8 cellular contexts compared by ENCODE assay signal in genomic region chr3:97793415-97794019, GRCh38. TPM values are rescaled to one million over a fixed set of nuclear protein-coding genes. Genes with fewer than 3 reads are reported as not detected.
A peak's percentile ranks its signal among the peaks of the same experiment; 100 is the strongest.
DNase-seq lines count a peak whose midpoint lies in the region; ATAC-seq and TF ChIP-seq lines count a peak whose summit lies in the region.

No MANE protein-coding gene starts in this region.

- no peaks in the 10 kb centered on the region for H3K36me3 ChIP-seq in WERI-Rb-1

- H3K27ac Mint-ChIP-seq in activated CD4-positive, alpha-beta memory T cell treated with anti-CD3 and anti-CD28 coated beads, Interleukin-2, amount 10 ng/mL, durations not matched to agents 7 days and 5 days, result no peak overlapping the region

- H3K36me3 Mint-ChIP-seq in activated CD4-positive, alpha-beta memory T cell treated with anti-CD3 and anti-CD28 coated beads, Interleukin-2, amount 10 ng/mL, durations not matched to agents 7 days and 5 days (ENCODE audit: low read depth), result no peaks in the 10 kb centered on the region

- ATAC-seq in HG02763 (IDR thresholded peaks at IDR 0.05; ENCODE audit: unreplicated experiment), result peak; percentile 65

- no peaks in the 10 kb centered on the region for H3K27me3 ChIP-seq in WERI-Rb-1 (ENCODE audit: insufficient read depth, low read depth, severe bottlenecking)

- H3K27me3 Mint-ChIP-seq in activated CD4-positive, alpha-beta memory T cell treated with anti-CD3 and anti-CD28 coated beads, Interleukin-2, amount 10 ng/mL, durations not matched to agents 7 days and 5 days, result no peaks in the 10 kb centered on the region

- peak; percentile 76 for TF ChIP-seq CTCF in GM10248 (IDR thresholded peaks at IDR 0.05; ENCODE audit: control extremely low read depth, extremely low read depth, low read depth, missing control alignments)
- peak; percentile 67 for TF ChIP-seq CTCF in WERI-Rb-1 (IDR thresholded peaks at IDR 0.05; ENCODE audit: low read depth, low read length)
- peak; percentile 72 for TF ChIP-seq CTCF in retinal pigment epithelial cell (conservative IDR thresholded peaks at IDR 0.05; ENCODE audit: low read depth, low read length)

- H3K4me3 Mint-ChIP-seq in activated CD4-positive, alpha-beta memory T cell treated with anti-CD3 and anti-CD28 coated beads, Interleukin-2, amount 10 ng/mL, durations not matched to agents 7 days and 5 days, result no peak overlapping the region

- peaks cover 3% of the 10 kb centered on the region for H3K4me1 Mint-ChIP-seq in activated CD4-positive, alpha-beta memory T cell treated with anti-CD3 and anti-CD28 coated beads, Interleukin-2, amount 10 ng/mL, durations not matched to agents 7 days and 5 days

- POLR2A ChIA-PET in GM10248 (lab: Yijun Ruan, JAX), result no interaction called here
- POLR2A ChIA-PET in activated CD4-positive, alpha-beta memory T cell treated with anti-CD3 and anti-CD28 coated beads, Interleukin-2, amount 10 ng/mL, durations not matched to agents 7 days and 5 days (lab: Charles Lee), result interaction anchor here (1.0 kb wide), 1 partner anchor 230 kb away, joined by 4 read pairs; no protein-coding TSS in a partner anchor

- no peaks in the 10 kb centered on the region for H3K9me3 Mint-ChIP-seq in activated CD4-positive, alpha-beta memory T cell treated with anti-CD3 and anti-CD28 coated beads, Interleukin-2, amount 10 ng/mL, durations not matched to agents 7 days and 5 days

- H3K27ac ChIP-seq in WERI-Rb-1, result no peak overlapping the region

- no peaks in the 10 kb centered on the region for H3K9me3 ChIP-seq in WERI-Rb-1 (ENCODE audit: severe bottlenecking)

- peak; percentile 45 for DNase-seq in A172 (ENCODE audit: low spot score)
- DNase-seq in GM10248 (ENCODE audit: extremely low spot score), result peak; percentile 18
- DNase-seq in NCI-H1694 treated with DMSO at 0.1 percent for 48 hours (lab: John Stamatoyannopoulos, UW), result peak; percentile 87
- DNase-seq in WERI-Rb-1, result no peak
- peak; percentile 39 for DNase-seq in glomerular endothelial cell (ENCODE audit: extremely low read depth, low read depth, low spot score)
- DNase-seq in retinal pigment epithelial cell (ENCODE audit: low read depth), result peak; percentile 13
- no peak for DNase-seq in activated CD4-positive, alpha-beta memory T cell treated with anti-CD3 and anti-CD28 coated beads, Interleukin-2, amount 10 ng/mL, durations not matched to agents 7 days and 5 days

- CTCF ChIA-PET in GM10248 (lab: Yijun Ruan, JAX), result interaction anchor here (0.6 to 4.5 kb wide), 7 partner anchors 20 to 378 kb away, joined by 3 to 102 read pairs (median 3); no protein-coding TSS in a partner anchor
- CTCF ChIA-PET in activated CD4-positive, alpha-beta memory T cell treated with anti-CD3 and anti-CD28 coated beads, Interleukin-2, amount 10 ng/mL, durations not matched to agents 7 days and 5 days (lab: Charles Lee), result interaction anchor here (0.6 to 4.8 kb wide), 7 partner anchors 28 to 245 kb away, joined by 3 to 68 read pairs (median 4); partner anchors contain the start of gene CRYBG3

- H3K4me3 ChIP-seq in WERI-Rb-1 (ENCODE audit: low read depth, low read length), result no peak overlapping the region
- H3K4me3 ChIP-seq in retinal pigment epithelial cell (ENCODE audit: low read length), result no peak overlapping the region

RNA-seq across cellular contexts. Expression of gene CRYBG3, which starts 28.3 kb away (rescaled TPM):
- total RNA-seq in A172 (2014; rRNA removed; shearing (Covaris generic)), result 9.2 and 11.7 TPM in 2 replicates
- 14.8 and 22.3 TPM in 2 replicates for total RNA-seq in glomerular endothelial cell
- 10 to 100 TPM; 12.8 to 13.1 TPM for total RNA-seq in activated CD4-positive, alpha-beta memory T cell treated with anti-CD3 and anti-CD28 coated beads, Interleukin-2, amount 10 ng/mL, durations not matched to agents 7 days and 5 days

RNA-seq across cellular contexts. Expression of gene ARL6, which starts 29.0 kb away (rescaled TPM):
- total RNA-seq in A172 (2014; rRNA removed; shearing (Covaris generic)), result 14.4 and 31.3 TPM in 2 replicates
- total RNA-seq in glomerular endothelial cell, result 6.1 and 11.1 TPM in 2 replicates
- total RNA-seq in activated CD4-positive, alpha-beta memory T cell treated with anti-CD3 and anti-CD28 coated beads, Interleukin-2, amount 10 ng/mL, durations not matched to agents 7 days and 5 days, result 1 to 10 TPM; 5.1 to 7.6 TPM

Comparison
In these comparisons a context has a peak if more than half of its experiments do, and no peak if none do; other contexts are left out.
1. DNase-seq: peak in A172 (single experiment), GM10248 (single experiment), NCI-H1694 treated with DMSO at 0.1 percent for 48 hours (single experiment), glomerular endothelial cell (single experiment) and retinal pigment epithelial cell (single experiment); none in WERI-Rb-1 (single experiment) and activated CD4-positive, alpha-beta memory T cell treated with anti-CD3 and anti-CD28 coated beads, Interleukin-2, amount 10 ng/mL, durations not matched to agents 7 days and 5 days (single experiment).
2. Peak in every context shown above with its lines, with median percentiles within 50 percentile points of each other: CTCF ChIP-seq.